In genomic region chr20:4717816-4718215, GRCh38 we compare ENCODE assay signal across 20 cellular contexts. TPM values are rescaled to one million over a fixed set of nuclear protein-coding genes. Genes with fewer than 3 reads are reported as not detected.
DNase-seq lines count a peak whose midpoint lies in the region; ATAC-seq, FAIRE-seq and TF ChIP-seq lines count a peak whose summit lies in the region.
"Had no signal": no experiment of that assay in that cellular context is flagged by ENCODE, and none has a peak within 500 bp of the region (broad histone marks: within the 10 kb centered on the region; RNA-seq: fewer than 3 reads in every experiment).

No MANE protein-coding gene starts in this region.

- H3K4me1 ChIP-seq in A673 (ENCODE audit: insufficient read depth, low read length, poor library complexity, severe bottlenecking): peaks cover 6% of the 10 kb centered on the region
- peaks cover 12% of the 10 kb centered on the region for H3K4me1 ChIP-seq in GM23338 (ENCODE audit: insufficient read depth)
- H3K4me1 ChIP-seq in astrocyte (ENCODE audit: insufficient read depth, low read length): peaks cover 3% of the 10 kb centered on the region

- H3K36me3 ChIP-seq in A673 (ENCODE audit: insufficient read depth, low read length, poor library complexity, severe bottlenecking) (no peaks in the 10 kb centered on the region), GM23338 (ENCODE audit: insufficient read depth) (no peaks in the 10 kb centered on the region), astrocyte (ENCODE audit: insufficient read depth, low read length) (no peaks in the 10 kb centered on the region)
- H3K36me3 ChIP-seq: brain microvascular endothelial cell, thoracic aorta had no signal

- H4K20me1 ChIP-seq in GM23338 (replicated peaks; ENCODE audit: insufficient read depth) (no peaks in the 10 kb centered on the region), astrocyte (ENCODE audit: insufficient read depth, low read length) (no peaks in the 10 kb centered on the region)

- CTCF ChIA-PET in A673 (lab: Charles Lee): interaction anchor here (0.8 kb wide), 1 partner anchor 104 kb away, joined by 3 read pairs; no protein-coding TSS in a partner anchor

- no peaks in the 10 kb centered on the region for H3K9me3 ChIP-seq in A673 (ENCODE audit: low read depth, low read length, poor library complexity, severe bottlenecking)
- H3K9me3 ChIP-seq in astrocyte (ENCODE audit: insufficient read depth, low read depth, low read length): no peaks in the 10 kb centered on the region
- H3K9me3 ChIP-seq: thoracic aorta had no signal

- H3K27ac ChIP-seq in A673 (ENCODE audit: low read depth, low read length, poor library complexity, severe bottlenecking) (no peak overlapping the region), GM23338 (ENCODE audit: low read depth) (no peak overlapping the region), astrocyte (ENCODE audit: low read depth, low read length) (no peak overlapping the region)
- H3K27ac ChIP-seq: brain microvascular endothelial cell, HL-60, thoracic aorta had no signal

- peaks cover 2% of the 10 kb centered on the region for H3K27me3 Mint-ChIP-seq in GM23338 (ENCODE audit: insufficient read depth, low read depth, poor library complexity)
- H3K27me3 Mint-ChIP-seq in astrocyte (ENCODE audit: low read depth, unreplicated experiment): peaks cover 22% of the 10 kb centered on the region
- H3K27me3 Mint-ChIP-seq: CD4-positive, alpha-beta T cell had no signal

- H3K27me3 ChIP-seq in A673 (replicated peaks; ENCODE audit: insufficient read depth, low read depth, low read length, poor library complexity) (no peaks in the 10 kb centered on the region), GM23338 (ENCODE audit: insufficient read depth) (no peaks in the 10 kb centered on the region), astrocyte (ENCODE audit: insufficient read depth, low read length) (peaks cover 12% of the 10 kb centered on the region)
- H3K27me3 ChIP-seq: brain microvascular endothelial cell, dorsolateral prefrontal cortex had no signal

- H3K4me3 Mint-ChIP-seq in GM23338: no peak overlapping the region
- no peak overlapping the region for H3K4me3 Mint-ChIP-seq in astrocyte (ENCODE audit: unreplicated experiment)
- H3K4me3 Mint-ChIP-seq: activated naive CD8-positive, alpha-beta T cell treated with anti-CD3 and anti-CD28 coated beads for 36 hours; CD4-positive, alpha-beta T cell; HFFc6 had no signal

- H3K79me2 ChIP-seq in GM23338 (replicated peaks; ENCODE audit: insufficient read depth) (no peaks in the 10 kb centered on the region), astrocyte (ENCODE audit: insufficient read depth, low read length) (no peaks in the 10 kb centered on the region)

- H3K27ac Mint-ChIP-seq in GM23338 (no peak overlapping the region), astrocyte (ENCODE audit: unreplicated experiment) (no peak overlapping the region)
- H3K27ac Mint-ChIP-seq: activated naive CD8-positive, alpha-beta T cell treated with anti-CD3 and anti-CD28 coated beads for 36 hours; CD4-positive, alpha-beta T cell; HFFc6 had no signal

- ATAC-seq in GM23338 (no peak), HG03571 (IDR thresholded peaks at IDR 0.05; ENCODE audit: unreplicated experiment) (no peak), SK-N-SH treated with all-trans-retinoic acid at 6 μM for 48 hours (no peak)
- ATAC-seq: right cardiac atrium had no signal

- POLR2A ChIA-PET in A673 (lab: Charles Lee; ENCODE audit: low non-redundant PET): no interaction called here

- no peak for FAIRE-seq in astrocyte (lab: Jason Lieb, UNC)

- no peaks in the 10 kb centered on the region for H3F3A ChIP-seq in GM23338 (replicated peaks; ENCODE audit: low read depth)

- no TSS peak for BruUV-seq in A673 (replicated peaks; lab: Mats Ljungman, UMichigan)

- H3K9ac ChIP-seq in astrocyte (ENCODE audit: low read length): no peak overlapping the region

- H3K4me1 Mint-ChIP-seq in GM23338 (peaks cover 15% of the 10 kb centered on the region), astrocyte (ENCODE audit: low read depth, unreplicated experiment) (peaks cover 8% of the 10 kb centered on the region)

- peak overlapping the region; percentile 84; the same call in 1 of the 2 replicates for H2AFZ ChIP-seq in GM23338
- no peak overlapping the region for H2AFZ ChIP-seq in astrocyte (ENCODE audit: low read depth, low read length)

- DNase-seq in A673 (ENCODE audit: low spot score) (peak; percentile 42), GM23338 (ENCODE audit: low spot score) (no peak), astrocyte (ENCODE audit: low read depth) (peak; percentile 14), kidney tubule cell (ENCODE audit: low spot score) (peak; percentile 16), COLO668 (lab: John Stamatoyannopoulos, UW; ENCODE audit: unreplicated experiment) (no peak), kidney glomerular epithelial cell (lab: John Stamatoyannopoulos, UW) (no peak)
- DNase-seq: activated naive CD8-positive, alpha-beta T cell treated with anti-CD3 and anti-CD28 coated beads for 36 hours; brain microvascular endothelial cell; CD4-positive, alpha-beta T cell; erythroblast; HFFc6; NCI-H187; right cardiac atrium; T-helper 9 cell had no signal

- H3K36me3 Mint-ChIP-seq in GM23338 (ENCODE audit: low read depth): no peaks in the 10 kb centered on the region
- peaks cover 1% of the 10 kb centered on the region for H3K36me3 Mint-ChIP-seq in astrocyte (ENCODE audit: low read depth, unreplicated experiment)
- H3K36me3 Mint-ChIP-seq: activated naive CD8-positive, alpha-beta T cell treated with anti-CD3 and anti-CD28 coated beads for 36 hours had no signal

- intact Hi-C loops in A673 (cut with micrococcal nuclease; ENCODE audit: unreplicated experiment): no loop called here

- TF ChIP-seq CTCF in A673 (conservative IDR thresholded peaks at IDR 0.05; ENCODE audit: low read depth, low read length) (no peak), GM23338 (conservative IDR thresholded peaks at IDR 0.05; ENCODE audit: low read depth in 2 of 2) (no peak), astrocyte (IDR thresholded peaks at IDR 0.05; ENCODE audit: insufficient read depth, low read depth, low read length) (no peak)

- H3K9me2 ChIP-seq in GM23338 (ENCODE audit: insufficient read depth): no peaks in the 10 kb centered on the region

- H3K4me2 ChIP-seq in GM23338 (no peak overlapping the region), astrocyte (ENCODE audit: low read length) (no peak overlapping the region)

- no peaks in the 10 kb centered on the region; the same call in 2 of the 3 replicates for H3K9me3 Mint-ChIP-seq in GM23338
- peaks cover 6% of the 10 kb centered on the region for H3K9me3 Mint-ChIP-seq in astrocyte (ENCODE audit: unreplicated experiment)
- H3K9me3 Mint-ChIP-seq: CD4-positive, alpha-beta T cell; HFFc6 had no signal

- H3K4me3 ChIP-seq in A673 (ENCODE audit: low read depth, low read length, poor library complexity, severe bottlenecking) (no peak overlapping the region), GM23338 (no peak overlapping the region), astrocyte (ENCODE audit: insufficient read depth, low read depth, low read length) (no peak overlapping the region)
- H3K4me3 ChIP-seq: dorsolateral prefrontal cortex, thoracic aorta had no signal

TF ChIP-seq in GM23338, 12 proteins besides CTCF, POLR2A, EP300 and RAD21 (continues in another document):
- no peak for TF ChIP-seq JUNB (IDR thresholded peaks at IDR 0.05; ENCODE audit: unreplicated experiment)

TF ChIP-seq in SK-N-SH treated with all-trans-retinoic acid at 6 μM for 48 hours, 23 proteins besides CTCF, POLR2A, EP300 and RAD21:
- TF ChIP-seq ZFP30 (CRISPR knock-in tag; IDR thresholded peaks at IDR 0.05) (no peak), ARNTL (CRISPR knock-in tag; IDR thresholded peaks at IDR 0.05; ENCODE audit: borderline replicate concordance, low read depth) (no peak), RARB (CRISPR knock-in tag; IDR thresholded peaks at IDR 0.05) (no peak)

RNA-seq across cellular contexts. Expression of gene PRND, which starts 3.9 kb away (rescaled TPM):
- total RNA-seq in A673 (2021) (0.09 TPM in 1 of 2 replicates, not detected in the other), astrocyte (not detected in 2 replicates)
- total RNA-seq in GM23338 (2014; rRNA removed; shearing (Covaris generic)): 0.10 TPM in 1 of 2 replicates, not detected in the other
- polyA plus RNA-seq in GM23338 (2016; fragmentation: Nextera tagmentation; extraction: Ambion mirVana): 0.09 TPM in 1 of 2 replicates, not detected in the other
- total RNA-seq: activated naive CD8-positive, alpha-beta T cell treated with anti-CD3 and anti-CD28 coated beads for 36 hours; CD4-positive, alpha-beta T cell; right cardiac atrium; SK-MEL-5; thoracic aorta had no signal
- polyA plus RNA-seq: right cardiac atrium had no signal

RNA-seq across cellular contexts. Expression of gene PRNP, which starts 31.6 kb away (rescaled TPM):
- 86.9 and 117 TPM in 2 replicates for total RNA-seq in A673 (2021)
- total RNA-seq in GM23338 (2014; rRNA removed; shearing (Covaris generic)): 17.9 and 18.3 TPM in 2 replicates
- polyA plus RNA-seq in GM23338 (2016; fragmentation: Nextera tagmentation; extraction: Ambion mirVana): 10.3 and 13.0 TPM in 2 replicates
- total RNA-seq in astrocyte: 108 and 117 TPM in 2 replicates

Comparison
In these comparisons a context has a peak if more than half of its experiments do, and no peak if none do; other contexts are left out.
1. DNase-seq: peak in A673 (single experiment), astrocyte (single experiment) and kidney tubule cell (single experiment); none in GM23338 (single experiment), COLO668 (single experiment) and kidney glomerular epithelial cell (single experiment).